In the genomic region with DNA sequence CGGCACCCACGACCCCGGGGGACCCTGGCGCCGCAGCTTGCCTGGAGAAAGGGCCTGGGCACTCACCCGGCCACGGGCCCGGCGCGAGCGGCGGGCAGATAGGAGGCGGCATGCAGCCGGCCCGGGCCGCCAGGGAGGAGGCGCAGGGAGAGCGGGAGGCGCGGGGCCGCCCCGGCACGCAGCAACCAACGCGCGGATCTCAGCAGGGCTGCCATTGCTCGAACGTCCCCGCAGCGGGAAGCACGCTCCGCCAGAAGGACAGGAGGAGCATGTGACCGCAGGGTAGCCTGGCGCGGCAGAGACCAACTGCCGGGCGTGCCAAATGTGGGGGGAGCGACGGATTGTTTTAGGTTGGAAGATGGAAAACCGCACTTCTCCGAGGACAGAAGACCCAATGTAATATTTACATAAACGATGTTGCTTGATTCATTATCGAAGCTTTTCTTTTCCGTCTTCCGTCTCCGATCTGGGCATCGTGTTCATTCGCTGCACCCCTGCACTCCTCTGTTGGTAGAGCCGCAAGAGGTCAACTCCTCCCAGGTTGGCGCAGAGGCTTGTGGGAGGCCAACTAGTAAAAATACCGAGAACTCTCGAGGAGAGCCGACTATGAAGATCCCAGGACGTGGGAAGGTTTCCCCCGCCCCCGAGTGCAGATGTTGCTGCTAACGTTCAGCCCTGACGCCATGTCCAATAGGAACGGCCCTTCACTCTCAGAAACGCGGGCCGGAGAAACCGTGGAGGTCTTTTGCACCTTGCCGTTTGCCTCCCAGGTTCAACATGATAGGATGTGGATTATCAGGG, we compare ENCODE assay signal across 8 cellular contexts. TPM values are rescaled to one million over a fixed set of nuclear protein-coding genes. Genes with fewer than 3 reads are reported as not detected.
DNase-seq lines count a peak whose midpoint lies in the region; ATAC-seq and TF ChIP-seq lines count a peak whose summit lies in the region.

Gene LRPPRC, minus strand, starts transcription at position 257 of the 801 bp plus-strand sequence. Its CDS starts 42 bp downstream, at position 215.

- H3K4me3 Mint-ChIP-seq in activated naive CD8-positive, alpha-beta T cell treated with anti-CD3 and anti-CD28 coated beads, Interleukin-2, amount 10 ng/mL, durations not matched to agents 7 days and 5 days: peak within 1 kb of the TSS; percentile 86
- peak within 1 kb of the TSS; percentile 94 for H3K4me3 Mint-ChIP-seq in glutamatergic neuron (ENCODE audit: unreplicated experiment)

- peak; percentile 93 for ATAC-seq in HG02642 (IDR thresholded peaks at IDR 0.05; ENCODE audit: poor library complexity, unreplicated experiment)
- ATAC-seq in activated naive CD8-positive, alpha-beta T cell treated with anti-CD3 and anti-CD28 coated beads, Interleukin-2, amount 10 ng/mL, durations not matched to agents 7 days and 5 days (ENCODE audit: low read depth): peak; percentile 94
- ATAC-seq in thoracic aorta (ENCODE audit: insufficient number of reproducible peaks, low FRiP score, low read depth): peak; percentile 98

- TF ChIP-seq CTCF in GM10266 (IDR thresholded peaks at IDR 0.05; ENCODE audit: control insufficient read depth, insufficient read depth, low read depth, missing control alignments) (no peak), SU-DHL-6 (IDR thresholded peaks at IDR 0.05; ENCODE audit: insufficient read depth, low read length, poor library complexity, severe bottlenecking) (no peak), glutamatergic neuron (IDR thresholded peaks at IDR 0.05; ENCODE audit: partially characterized antibody, unreplicated experiment) (no peak), osteoblast (IDR thresholded peaks at IDR 0.05; ENCODE audit: extremely low read depth, low read depth, low read length) (no peak), thoracic aorta (IDR thresholded peaks at IDR 0.05) (no peak)

- H3K36me3 Mint-ChIP-seq in activated naive CD8-positive, alpha-beta T cell treated with anti-CD3 and anti-CD28 coated beads, Interleukin-2, amount 10 ng/mL, durations not matched to agents 7 days and 5 days: peaks cover 18% of the 10 kb centered on the region
- H3K36me3 Mint-ChIP-seq in glutamatergic neuron (ENCODE audit: unreplicated experiment): no peaks in the 10 kb centered on the region

- no peaks in the 10 kb centered on the region for H3K36me3 ChIP-seq in SU-DHL-6 (ENCODE audit: low read length)
- peaks cover 13% of the 10 kb centered on the region for H3K36me3 ChIP-seq in osteoblast (ENCODE audit: insufficient read depth, low read length)
- peaks cover 10% of the 10 kb centered on the region for H3K36me3 ChIP-seq in thoracic aorta

- DNase-seq in GM10266 (ENCODE audit: extremely low spot score) (peak; percentile 96), NCI-H128 (lab: John Stamatoyannopoulos, UW; ENCODE audit: unreplicated experiment) (peak; percentile 87), glutamatergic neuron (peak; percentile 87), osteoblast (ENCODE audit: insufficient read length, low spot score, missing footprints) (peak; percentile 98), thoracic aorta (ENCODE audit: low spot score) (peak; percentile 82)
- peak; percentile 83 for DNase-seq in activated naive CD8-positive, alpha-beta T cell treated with anti-CD3 and anti-CD28 coated beads, Interleukin-2, amount 10 ng/mL, durations not matched to agents 7 days and 5 days

- H3K27ac Mint-ChIP-seq in activated naive CD8-positive, alpha-beta T cell treated with anti-CD3 and anti-CD28 coated beads, Interleukin-2, amount 10 ng/mL, durations not matched to agents 7 days and 5 days: peak within 1 kb of the TSS; percentile 95
- H3K27ac Mint-ChIP-seq in glutamatergic neuron (ENCODE audit: unreplicated experiment): peak within 1 kb of the TSS; percentile 100

- no peaks in the 10 kb centered on the region for H3K9me3 Mint-ChIP-seq in activated naive CD8-positive, alpha-beta T cell treated with anti-CD3 and anti-CD28 coated beads, Interleukin-2, amount 10 ng/mL, durations not matched to agents 7 days and 5 days
- H3K9me3 Mint-ChIP-seq in glutamatergic neuron (ENCODE audit: unreplicated experiment): peaks cover 4% of the 10 kb centered on the region

- H3F3A ChIP-seq in SU-DHL-6 (ENCODE audit: insufficient read depth): no peaks in the 10 kb centered on the region

- no peaks in the 10 kb centered on the region for H3K9me3 ChIP-seq in SU-DHL-6 (ENCODE audit: insufficient read depth, low read length)
- H3K9me3 ChIP-seq in osteoblast (ENCODE audit: low read depth, low read length): no peaks in the 10 kb centered on the region
- H3K9me3 ChIP-seq in thoracic aorta: no peaks in the 10 kb centered on the region

- H3K27me3 ChIP-seq in SU-DHL-6 (ENCODE audit: low read length) (no peaks in the 10 kb centered on the region), osteoblast (ENCODE audit: insufficient read depth, low read length) (no peaks in the 10 kb centered on the region), thoracic aorta (replicated peaks; ENCODE audit: insufficient read depth) (no peaks in the 10 kb centered on the region)

- H2AFZ ChIP-seq in SU-DHL-6 (ENCODE audit: low read depth, low read length, severe bottlenecking) (peak within 1 kb of the TSS; percentile 92), osteoblast (ENCODE audit: low read length) (peak within 1 kb of the TSS; percentile 98)

- H3K4me2 ChIP-seq in SU-DHL-6 (ENCODE audit: low read depth, low read length, poor library complexity, severe bottlenecking) (peak within 1 kb of the TSS; percentile 75), osteoblast (ENCODE audit: insufficient read depth, low read length) (peak within 1 kb of the TSS; percentile 93)

- POLR2A ChIA-PET in activated naive CD8-positive, alpha-beta T cell treated with anti-CD3 and anti-CD28 coated beads, Interleukin-2, amount 10 ng/mL, durations not matched to agents 7 days and 5 days (lab: Charles Lee): interaction anchor here (0.9 to 2.0 kb wide), 5 partner anchors 10 to 400 kb away, joined by 3 to 7 read pairs (median 3); partner anchors contain the start of genes CAMKMT, PPM1B, PREPL and THADA

- H3K4me1 ChIP-seq in osteoblast (ENCODE audit: insufficient read depth, low read length) (peaks cover 11% of the 10 kb centered on the region), thoracic aorta (ENCODE audit: control insufficient read depth in 1 of 2, low read depth in 2 of 2) (peaks cover 13 to 23% of the 10 kb centered on the region in 2 donors)

- peak within 1 kb of the TSS; percentile 33 for H3K27ac ChIP-seq in SU-DHL-6 (ENCODE audit: low read depth, low read length)
- peak within 1 kb of the TSS; percentile 94 for H3K27ac ChIP-seq in osteoblast (ENCODE audit: low read depth, low read length)
- peak within 1 kb of the TSS; percentile 67 to 68 for H3K27ac ChIP-seq in thoracic aorta

- peaks cover 32% of the 10 kb centered on the region for H4K20me1 ChIP-seq in SU-DHL-6 (ENCODE audit: low read depth, low read length)
- peaks cover 18% of the 10 kb centered on the region for H4K20me1 ChIP-seq in osteoblast (ENCODE audit: insufficient read depth, low read length)

- H3K4me3 ChIP-seq in SU-DHL-6 (ENCODE audit: insufficient read depth, low read length, poor library complexity, severe bottlenecking) (peak within 1 kb of the TSS; percentile 87), osteoblast (ENCODE audit: insufficient read depth, low read length) (peak within 1 kb of the TSS; percentile 87), thoracic aorta (peak within 1 kb of the TSS; percentile 96)

- peaks cover 32% of the 10 kb centered on the region for H3K4me1 Mint-ChIP-seq in activated naive CD8-positive, alpha-beta T cell treated with anti-CD3 and anti-CD28 coated beads, Interleukin-2, amount 10 ng/mL, durations not matched to agents 7 days and 5 days
- H3K4me1 Mint-ChIP-seq in glutamatergic neuron (ENCODE audit: low read depth, unreplicated experiment): peaks cover 22% of the 10 kb centered on the region

- peak within 1 kb of the TSS; percentile 89 for H3K9ac ChIP-seq in SU-DHL-6 (ENCODE audit: low read length)

- no peaks in the 10 kb centered on the region for H3K9me2 ChIP-seq in SU-DHL-6 (replicated peaks; ENCODE audit: insufficient read depth, low read length)

- H3K79me2 ChIP-seq in SU-DHL-6 (ENCODE audit: insufficient read depth, low read length): peaks cover 49% of the 10 kb centered on the region
- H3K79me2 ChIP-seq in osteoblast (ENCODE audit: insufficient read depth, low read length): peaks cover 49% of the 10 kb centered on the region

- H3K27me3 Mint-ChIP-seq in activated naive CD8-positive, alpha-beta T cell treated with anti-CD3 and anti-CD28 coated beads, Interleukin-2, amount 10 ng/mL, durations not matched to agents 7 days and 5 days: no peaks in the 10 kb centered on the region
- H3K27me3 Mint-ChIP-seq in glutamatergic neuron (ENCODE audit: unreplicated experiment): no peaks in the 10 kb centered on the region

RNA-seq across cellular contexts. Expression of gene LRPPRC, which starts in this region (rescaled TPM):
- total RNA-seq in activated naive CD8-positive, alpha-beta T cell treated with anti-CD3 and anti-CD28 coated beads, Interleukin-2, amount 10 ng/mL, durations not matched to agents 7 days and 5 days: 10 to 100 TPM; 72.8 to 74.8 TPM
- 88.0 TPM for total RNA-seq in glutamatergic neuron (ENCODE audit: unreplicated experiment)
- 57.2 and 58.6 TPM in 2 replicates for total RNA-seq in osteoblast
- total RNA-seq in thoracic aorta: 10 to 100 TPM; 37.0 to 55.4 TPM

Comparison
In these comparisons a context has a peak if more than half of its experiments do, and no peak if none do; other contexts are left out.
1. Peak in every context shown above with its lines: DNase-seq, ATAC-seq, H3K4me3 ChIP-seq and H3K27ac ChIP-seq.
2. H3K27ac ChIP-seq: peak in every context shown above with its lines; median percentile 94 in osteoblast; 68 in thoracic aorta; 33 in SU-DHL-6.